ENCODE assay signal across 19 cellular contexts in the genomic region with DNA sequence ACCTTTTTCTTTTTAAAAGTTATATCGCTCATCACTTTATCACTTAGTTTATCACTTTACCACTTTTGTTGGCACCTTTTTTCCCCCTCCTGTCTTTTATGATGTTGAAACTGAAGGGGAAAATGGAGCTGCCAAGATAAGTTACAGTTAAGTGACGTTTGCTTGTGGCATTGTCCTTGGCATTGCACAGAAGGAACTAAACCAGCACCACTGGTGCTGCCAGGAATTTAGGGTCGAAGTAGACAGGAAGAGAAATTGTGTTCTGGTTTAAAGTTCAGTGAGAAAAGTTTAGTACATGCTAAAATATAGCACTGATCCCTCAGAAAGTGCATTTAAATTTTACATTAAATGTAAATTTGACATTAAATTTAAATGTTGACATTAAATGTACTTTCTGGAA.
"Had no signal": no experiment of that assay in that cellular context is flagged by ENCODE, and none has a peak within 500 bp of the region (broad histone marks: within the 10 kb centered on the region; RNA-seq: fewer than 3 reads in every experiment).

No MANE protein-coding gene starts in this region.

- H3K27me3 ChIP-seq: adrenal gland, sigmoid colon, tibial nerve had no signal

- H3K4me3 Mint-ChIP-seq: effector memory CD8-positive, alpha-beta T cell; naive thymus-derived CD8-positive, alpha-beta T cell; T-helper 17 cell had no signal

- DNase-seq: activated CD4-positive, CD25-positive, alpha-beta regulatory T cell treated with anti-CD3 and anti-CD28 coated beads, Interleukin-2, amount 50 U/mL, for 72 hours; activated gamma-delta T cell; adrenal gland; effector memory CD8-positive, alpha-beta T cell; foreskin melanocyte; glutamatergic neuron; hypothalamus; kidney; naive thymus-derived CD8-positive, alpha-beta T cell; sigmoid colon; stimulated activated CD4-positive, alpha-beta T cell treated with anti-CD3 and anti-CD28 coated beads, Interleukin-12 subunit alpha, Interleukin-12 subunit beta, amount 100 ng/mL, for 4 hours; stimulated activated CD4-positive, alpha-beta T cell treated with anti-CD3 and anti-CD28 coated beads, Interleukin-1b, Interleukin-23, amount 100 ng/mL, for 48 hours; stimulated activated CD8-positive, alpha-beta memory T cell treated with anti-CD3 and anti-CD28 coated beads, Interleukin-4, amount 100 ng/mL, for 48 hours; stimulated activated naive CD4-positive, alpha-beta T cell; T-helper 17 cell had no signal

- H3K4me1 ChIP-seq: adrenal gland, sigmoid colon had no signal

- H3K4me3 ChIP-seq: adrenal gland, sigmoid colon, tibial nerve had no signal

- H3K36me3 ChIP-seq: adrenal gland, sigmoid colon, tibial nerve had no signal

- H3K9me3 Mint-ChIP-seq: activated naive CD4-positive, alpha-beta T cell treated with anti-CD3 and anti-CD28 coated beads, Interleukin-2, amount 50 U/mL, for 72 hours; effector memory CD8-positive, alpha-beta T cell; naive thymus-derived CD8-positive, alpha-beta T cell had no signal

- H3K27ac Mint-ChIP-seq: activated naive CD4-positive, alpha-beta T cell treated with anti-CD3 and anti-CD28 coated beads, Interleukin-2, amount 50 U/mL, for 72 hours; effector memory CD8-positive, alpha-beta T cell; T-helper 17 cell had no signal

- H3K4me1 Mint-ChIP-seq: naive thymus-derived CD8-positive, alpha-beta T cell had no signal

- H3K36me3 Mint-ChIP-seq: activated naive CD4-positive, alpha-beta T cell treated with anti-CD3 and anti-CD28 coated beads, Interleukin-2, amount 50 U/mL, for 72 hours; naive thymus-derived CD8-positive, alpha-beta T cell had no signal

- FAIRE-seq: kidney, urothelium cell line had no signal

- H3K27ac ChIP-seq: adrenal gland, VCaP had no signal

- H3K9me3 ChIP-seq: adrenal gland, sigmoid colon, tibial nerve had no signal
